Comparison of ENCODE assay signal across 21 cellular contexts in genomic region chr20:43921227-43921780, GRCh38. TPM values are rescaled to one million over a fixed set of nuclear protein-coding genes. Genes with fewer than 3 reads are reported as not detected.
"Had no signal": no experiment of that assay in that cellular context is flagged by ENCODE, and none has a peak within 500 bp of the region (broad histone marks: within the 10 kb centered on the region; RNA-seq: fewer than 3 reads in every experiment).

No MANE protein-coding gene starts in this region.

- FAIRE-seq: TTC549 had no signal

- H3K27ac ChIP-seq: body of pancreas, gastrocnemius medialis, heart right ventricle, left lung, sigmoid colon, transverse colon had no signal

- H3K9me3 Mint-ChIP-seq: activated B cell treated with CpG ODN at 0.5 μM for 24 hours; activated CD4-positive, alpha-beta T cell treated with anti-CD3 and anti-CD28 coated beads, Interleukin-2, amount 10 ng/mL, durations not matched to agents 7 days and 5 days; activated naive CD4-positive, alpha-beta T cell treated with anti-CD3 and anti-CD28 coated beads, Interleukin-2, amount 50 U/mL, for 24 hours; central memory CD8-positive, alpha-beta T cell; natural killer cell treated with Interleukin-12 subunit alpha and Interleukin-12 subunit beta and Interleukin-15 and Interleukin-18, amount 100 ng/mL, for 72 hours had no signal

- H3K27ac Mint-ChIP-seq: activated B cell treated with CpG ODN at 0.5 μM for 24 hours; activated CD4-positive, alpha-beta T cell treated with anti-CD3 and anti-CD28 coated beads, Interleukin-2, amount 10 ng/mL, durations not matched to agents 7 days and 5 days; activated naive CD4-positive, alpha-beta T cell treated with anti-CD3 and anti-CD28 coated beads, Interleukin-2, amount 50 U/mL, for 24 hours had no signal

- H3K36me3 Mint-ChIP-seq: activated naive CD4-positive, alpha-beta T cell treated with anti-CD3 and anti-CD28 coated beads, Interleukin-2, amount 50 U/mL, for 24 hours; natural killer cell treated with Interleukin-12 subunit alpha and Interleukin-12 subunit beta and Interleukin-15 and Interleukin-18, amount 100 ng/mL, for 72 hours had no signal

- H3K36me3 ChIP-seq: gastrocnemius medialis, heart right ventricle, left lung, sigmoid colon, transverse colon had no signal

- ATAC-seq: body of pancreas; gastrocnemius medialis; heart right ventricle; left lung; natural killer cell treated with Interleukin-12 subunit alpha and Interleukin-12 subunit beta and Interleukin-15 and Interleukin-18, amount 100 ng/mL, for 72 hours had no signal

- H3K4me3 ChIP-seq: body of pancreas, gastrocnemius medialis, heart right ventricle, left lung, sigmoid colon, transverse colon had no signal

- H3K4me3 Mint-ChIP-seq: activated B cell treated with CpG ODN at 0.5 μM for 24 hours; activated CD4-positive, alpha-beta T cell treated with anti-CD3 and anti-CD28 coated beads, Interleukin-2, amount 10 ng/mL, durations not matched to agents 7 days and 5 days; activated naive CD4-positive, alpha-beta T cell treated with anti-CD3 and anti-CD28 coated beads, Interleukin-2, amount 50 U/mL, for 24 hours; central memory CD8-positive, alpha-beta T cell; natural killer cell treated with Interleukin-12 subunit alpha and Interleukin-12 subunit beta and Interleukin-15 and Interleukin-18, amount 100 ng/mL, for 72 hours had no signal

- DNase-seq: activated B cell treated with CpG ODN at 0.5 μM for 24 hours; activated CD4-positive, alpha-beta T cell treated with anti-CD3 and anti-CD28 coated beads, Interleukin-2, amount 10 ng/mL, durations not matched to agents 7 days and 5 days; activated T-cell treated with anti-CD3 and anti-CD28 coated beads for 4 hours; amniotic stem cell; body of pancreas; effector memory CD4-positive, alpha-beta T cell; gastrocnemius medialis; heart right ventricle; islet precursor cell; left lung; mesenchymal stem cell; sigmoid colon; stimulated activated CD4-positive, alpha-beta T cell treated with anti-CD3 and anti-CD28 coated beads, Interleukin-2, amount 100 ng/mL, for 24 hours; stimulated activated naive CD4-positive, alpha-beta T cell; substantia nigra; transverse colon had no signal

- H3K9me3 ChIP-seq: body of pancreas, gastrocnemius medialis, heart right ventricle, left lung, sigmoid colon, transverse colon had no signal

- H3K4me1 ChIP-seq: body of pancreas, gastrocnemius medialis had no signal

- H3K27me3 ChIP-seq: body of pancreas had no signal

RNA-seq across cellular contexts. Expression of gene TOX2, which starts 6.7 kb away (rescaled TPM):
- total RNA-seq: osteocyte had no signal
